ENCODE assay signal across 11 cellular contexts in genomic region chr18:68177807-68178702, GRCh38.
DNase-seq lines count a peak whose midpoint lies in the region; TF ChIP-seq lines count a peak whose summit lies in the region.
"Had no signal": no experiment of that assay in that cellular context is flagged by ENCODE, and none has a peak within 500 bp of the region (broad histone marks: within the 10 kb centered on the region; RNA-seq: fewer than 3 reads in every experiment).

No MANE protein-coding gene starts in this region.

- H3K9me3 ChIP-seq in right atrium auricular region (no peaks in the 10 kb centered on the region), Karpas-422 (ENCODE audit: low read length) (peaks cover 15% of the 10 kb centered on the region; the same call in 1 of the 2 replicates)
- H3K9me3 ChIP-seq: BLaER1 had no signal

- no peaks in the 10 kb centered on the region for H4K20me1 ChIP-seq in Karpas-422 (ENCODE audit: insufficient read depth, low read depth, low read length)
- H4K20me1 ChIP-seq: BLaER1 had no signal

- H3K9me2 ChIP-seq in Karpas-422 (replicated peaks; ENCODE audit: insufficient read depth, low read length), result no peaks in the 10 kb centered on the region

- H2AFZ ChIP-seq in Karpas-422 (ENCODE audit: low read length), result no peak overlapping the region

- H3K4me1 ChIP-seq in right atrium auricular region, result no peaks in the 10 kb centered on the region
- no peaks in the 10 kb centered on the region for H3K4me1 ChIP-seq in Karpas-422 (ENCODE audit: low read length)
- H3K4me1 ChIP-seq: BLaER1 had no signal

- no peaks in the 10 kb centered on the region for H3K79me2 ChIP-seq in Karpas-422 (ENCODE audit: low read length)

- H3K27me3 ChIP-seq in right atrium auricular region (no peaks in the 10 kb centered on the region), Karpas-422 (ENCODE audit: low read length) (no peaks in the 10 kb centered on the region)
- H3K27me3 ChIP-seq: BLaER1 had no signal

- H3K9ac ChIP-seq in Karpas-422 (ENCODE audit: low read length), result no peak overlapping the region
- H3K9ac ChIP-seq: BLaER1 had no signal

- DNase-seq in NCI-H748 (lab: John Stamatoyannopoulos, UW; ENCODE audit: unreplicated experiment) (peak; percentile 70), NCI-H748 treated with DMSO at 0.1 percent for 48 hours (lab: John Stamatoyannopoulos, UW) (no peak), RWPE1 (ENCODE audit: low spot score) (peak; percentile 8), foreskin fibroblast (peak; percentile 94 to 96), NCI-H524 (lab: John Stamatoyannopoulos, UW) (no peak), right atrium auricular region (ENCODE audit: low spot score) (no peak), Karpas-422 (no peak)
- no peak for DNase-seq in stimulated activated CD4-positive, alpha-beta T cell treated with anti-CD3 and anti-CD28 coated beads, Interleukin-2, amount 100 ng/mL, for 24 hours
- DNase-seq: posterior cingulate gyrus, SHP77 treated with DMSO at 0.1 percent for 48 hours had no signal

- CTCF ChIA-PET in RWPE1 (lab: Yijun Ruan, JAX), result no interaction called here

- no peak overlapping the region for H3K4me2 ChIP-seq in Karpas-422 (ENCODE audit: low read depth, low read length, poor library complexity, severe bottlenecking)
- H3K4me2 ChIP-seq: BLaER1 had no signal

- H3K36me3 ChIP-seq in right atrium auricular region, result no peaks in the 10 kb centered on the region
- no peaks in the 10 kb centered on the region for H3K36me3 ChIP-seq in Karpas-422 (ENCODE audit: insufficient read depth, low read length)
- H3K36me3 ChIP-seq: BLaER1 had no signal

- no peak overlapping the region for H3K27ac ChIP-seq in RWPE1
- H3K27ac ChIP-seq in right atrium auricular region, result no peak overlapping the region
- no peak overlapping the region for H3K27ac ChIP-seq in Karpas-422 (ENCODE audit: low read length)
- H3K27ac ChIP-seq: BLaER1 had no signal

- H3K4me3 ChIP-seq in foreskin fibroblast (ENCODE audit: low read depth in 1 of 2, low read length in 2 of 2), result no peak overlapping the region
- no peak overlapping the region for H3K4me3 ChIP-seq in right atrium auricular region
- no peak overlapping the region for H3K4me3 ChIP-seq in Karpas-422 (ENCODE audit: low read length)
- H3K4me3 ChIP-seq: BLaER1 had no signal

- POLR2A ChIA-PET in RWPE1 (lab: Yijun Ruan, JAX; ENCODE audit: low non-redundant PET), result no interaction called here

- TF ChIP-seq CTCF in RWPE1 (conservative IDR thresholded peaks at IDR 0.05; ENCODE audit: low read depth), result no peak
- no peak for TF ChIP-seq CTCF in foreskin fibroblast (IDR thresholded peaks at IDR 0.05; ENCODE audit: low read depth, low read length)
- TF ChIP-seq CTCF in right atrium auricular region (IDR thresholded peaks at IDR 0.05), result no peak

Comparison
In these comparisons a context has a peak if more than half of its experiments do, and no peak if none do; other contexts are left out.
1. DNase-seq: peak in NCI-H748 (single experiment), RWPE1 (single experiment) and foreskin fibroblast (2 of 2); none in NCI-H748 treated with DMSO at 0.1 percent for 48 hours (single experiment), NCI-H524 (0 of 2), right atrium auricular region (single experiment), Karpas-422 (single experiment) and stimulated activated CD4-positive, alpha-beta T cell treated with anti-CD3 and anti-CD28 coated beads, Interleukin-2, amount 100 ng/mL, for 24 hours (0 of 2).